8 cellular contexts compared by ENCODE assay signal in genomic region chr15:45795487-45796069, GRCh38.
DNase-seq lines count a peak whose midpoint lies in the region; ATAC-seq and TF ChIP-seq lines count a peak whose summit lies in the region.

No MANE protein-coding gene starts in this region.

- no peaks in the 10 kb centered on the region for H3K36me3 ChIP-seq in MG63

- no peaks in the 10 kb centered on the region for H3K9me3 ChIP-seq in MG63

- 0 out of 2 replicates have a peak, but pooled peaks cover 2% of the 10 kb centered on the region for H3K27me3 ChIP-seq in MG63

- DNase-seq in GDM1 (lab: John Stamatoyannopoulos, UW), result peak; percentile 10
- peak; percentile 19 for DNase-seq in HK-2 (ENCODE audit: unreplicated experiment)
- peak; percentile 82 for DNase-seq in NCI-H774 (lab: John Stamatoyannopoulos, UW)
- DNase-seq in cardiac fibroblast (ENCODE audit: low read depth in 2 of 2), result peak; percentile 56 to 71
- peak; percentile 77 to 91 for DNase-seq in lung microvascular endothelial cell (ENCODE audit: low read depth in 2 of 2)
- no peak for DNase-seq in stimulated activated CD4-positive, alpha-beta T cell treated with anti-CD3 and anti-CD28 coated beads, Interleukin-2, amount 100 ng/mL, for 24 hours
- no peak for DNase-seq in MG63

- no peak overlapping the region for H3K4me3 ChIP-seq in cardiac fibroblast (replicated peaks in 1 of 2; ENCODE audit: low read depth in 2 of 2, low read length in 2 of 2)
- H3K4me3 ChIP-seq in MG63, result no peak overlapping the region

- no peak for ATAC-seq in GM21576 (IDR thresholded peaks at IDR 0.05; ENCODE audit: unreplicated experiment)

- TF ChIP-seq CTCF in cardiac fibroblast (IDR thresholded peaks at IDR 0.05; ENCODE audit: low read depth, low read length), result peak; percentile 61

Comparison
In these comparisons a context has a peak if more than half of its experiments do, and no peak if none do; other contexts are left out.
1. DNase-seq: peak in GDM1 (single experiment), HK-2 (single experiment), NCI-H774 (single experiment), cardiac fibroblast (2 of 2) and lung microvascular endothelial cell (2 of 2); none in stimulated activated CD4-positive, alpha-beta T cell treated with anti-CD3 and anti-CD28 coated beads, Interleukin-2, amount 100 ng/mL, for 24 hours (0 of 2) and MG63 (single experiment).